2 cellular contexts compared by ENCODE assay signal in genomic region chr19:38523319-38523718, GRCh38.
TF ChIP-seq lines count a peak whose summit lies in the region.

No MANE protein-coding gene starts in this region.

TF ChIP-seq in HEK293, 187 proteins besides CTCF, POLR2A, EP300 and RAD21 (continues in another document):
- TF ChIP-seq, protein P1, sequence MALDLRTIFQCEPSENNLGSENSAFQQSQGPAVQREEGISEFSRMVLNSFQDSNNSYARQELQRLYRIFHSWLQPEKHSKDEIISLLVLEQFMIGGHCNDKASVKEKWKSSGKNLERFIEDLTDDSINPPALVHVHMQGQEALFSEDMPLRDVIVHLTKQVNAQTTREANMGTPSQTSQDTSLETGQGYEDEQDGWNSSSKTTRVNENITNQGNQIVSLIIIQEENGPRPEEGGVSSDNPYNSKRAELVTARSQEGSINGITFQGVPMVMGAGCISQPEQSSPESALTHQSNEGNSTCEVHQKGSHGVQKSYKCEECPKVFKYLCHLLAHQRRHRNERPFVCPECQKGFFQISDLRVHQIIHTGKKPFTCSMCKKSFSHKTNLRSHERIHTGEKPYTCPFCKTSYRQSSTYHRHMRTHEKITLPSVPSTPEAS (tag by site-specific recombination; IDR thresholded peaks at IDR 0.05) = no peak
- TF ChIP-seq ZBTB11 (tag by site-specific recombination; conservative IDR thresholded peaks at IDR 0.05; ENCODE audit: low read depth) = 0 out of 2 replicates have a peak, but pooled peaks have one; percentile 26
- no peak for TF ChIP-seq ZNF626 (tag by site-specific recombination; IDR thresholded peaks at IDR 0.05)
- TF ChIP-seq ZNF423 (tag by site-specific recombination; IDR thresholded peaks at IDR 0.05) = no peak
- TF ChIP-seq, protein P2, sequence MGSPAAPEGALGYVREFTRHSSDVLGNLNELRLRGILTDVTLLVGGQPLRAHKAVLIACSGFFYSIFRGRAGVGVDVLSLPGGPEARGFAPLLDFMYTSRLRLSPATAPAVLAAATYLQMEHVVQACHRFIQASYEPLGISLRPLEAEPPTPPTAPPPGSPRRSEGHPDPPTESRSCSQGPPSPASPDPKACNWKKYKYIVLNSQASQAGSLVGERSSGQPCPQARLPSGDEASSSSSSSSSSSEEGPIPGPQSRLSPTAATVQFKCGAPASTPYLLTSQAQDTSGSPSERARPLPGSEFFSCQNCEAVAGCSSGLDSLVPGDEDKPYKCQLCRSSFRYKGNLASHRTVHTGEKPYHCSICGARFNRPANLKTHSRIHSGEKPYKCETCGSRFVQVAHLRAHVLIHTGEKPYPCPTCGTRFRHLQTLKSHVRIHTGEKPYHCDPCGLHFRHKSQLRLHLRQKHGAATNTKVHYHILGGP (tag by site-specific recombination; IDR thresholded peaks at IDR 0.05) = peak; percentile 22; the same call in 1 of the 2 replicates
- TF ChIP-seq ZNF211 (tag by site-specific recombination; IDR thresholded peaks at IDR 0.05; ENCODE audit: low read depth) = peak; percentile 23; the same call in 1 of the 2 replicates
- no peak for TF ChIP-seq ZNF175 (tag by site-specific recombination; IDR thresholded peaks at IDR 0.05)
- 0 out of 2 replicates have a peak, but pooled peaks have one; percentile 31 for TF ChIP-seq ZBTB7A (tag by site-specific recombination; IDR thresholded peaks at IDR 0.05; ENCODE audit: low read depth)
- peak; percentile 79 for TF ChIP-seq ZNF311 (tag by site-specific recombination; IDR thresholded peaks at IDR 0.05; ENCODE audit: borderline replicate concordance)
- no peak for TF ChIP-seq ZFP37 (tag by site-specific recombination; IDR thresholded peaks at IDR 0.05)
- no peak for TF ChIP-seq ZNF558 (tag by site-specific recombination; IDR thresholded peaks at IDR 0.05)
- no peak for TF ChIP-seq KLF17 (tag by site-specific recombination; IDR thresholded peaks at IDR 0.05)
- no peak for TF ChIP-seq ZNF549 (tag by site-specific recombination; IDR thresholded peaks at IDR 0.05)
- TF ChIP-seq, protein P3, sequence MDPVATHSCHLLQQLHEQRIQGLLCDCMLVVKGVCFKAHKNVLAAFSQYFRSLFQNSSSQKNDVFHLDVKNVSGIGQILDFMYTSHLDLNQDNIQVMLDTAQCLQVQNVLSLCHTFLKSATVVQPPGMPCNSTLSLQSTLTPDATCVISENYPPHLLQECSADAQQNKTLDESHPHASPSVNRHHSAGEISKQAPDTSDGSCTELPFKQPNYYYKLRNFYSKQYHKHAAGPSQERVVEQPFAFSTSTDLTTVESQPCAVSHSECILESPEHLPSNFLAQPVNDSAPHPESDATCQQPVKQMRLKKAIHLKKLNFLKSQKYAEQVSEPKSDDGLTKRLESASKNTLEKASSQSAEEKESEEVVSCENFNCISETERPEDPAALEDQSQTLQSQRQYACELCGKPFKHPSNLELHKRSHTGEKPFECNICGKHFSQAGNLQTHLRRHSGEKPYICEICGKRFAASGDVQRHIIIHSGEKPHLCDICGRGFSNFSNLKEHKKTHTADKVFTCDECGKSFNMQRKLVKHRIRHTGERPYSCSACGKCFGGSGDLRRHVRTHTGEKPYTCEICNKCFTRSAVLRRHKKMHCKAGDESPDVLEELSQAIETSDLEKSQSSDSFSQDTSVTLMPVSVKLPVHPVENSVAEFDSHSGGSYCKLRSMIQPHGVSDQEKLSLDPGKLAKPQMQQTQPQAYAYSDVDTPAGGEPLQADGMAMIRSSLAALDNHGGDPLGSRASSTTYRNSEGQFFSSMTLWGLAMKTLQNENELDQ (tag by site-specific recombination; IDR thresholded peaks at IDR 0.05; ENCODE audit: low read depth) = no peak
- no peak for TF ChIP-seq GLI4 (tag by site-specific recombination; IDR thresholded peaks at IDR 0.05)
- TF ChIP-seq ZNF707 (tag by site-specific recombination; IDR thresholded peaks at IDR 0.05) = no peak
- peak; percentile 73; the same call in 1 of the 2 replicates for TF ChIP-seq ZNF785 (tag by site-specific recombination; IDR thresholded peaks at IDR 0.05)
- no peak for TF ChIP-seq ZBTB8A (tag by site-specific recombination; IDR thresholded peaks at IDR 0.05)
- peak; percentile 18; the same call in 1 of the 2 replicates for TF ChIP-seq EGR2 (tag by site-specific recombination; IDR thresholded peaks at IDR 0.05; ENCODE audit: low read depth)

TF ChIP-seq in K562, 482 proteins besides CTCF, POLR2A, EP300 and RAD21 (continued from another document):
- TF ChIP-seq ZNF609 (CRISPR knock-in tag; IDR thresholded peaks at IDR 0.05; ENCODE audit: borderline replicate concordance) (no peak), ZSCAN29 (IDR thresholded peaks at IDR 0.05) (no peak), NEUROD1 (IDR thresholded peaks at IDR 0.05; ENCODE audit: borderline replicate concordance, low read depth, low read length, partially characterized antibody) (no peak), GATAD2A (IDR thresholded peaks at IDR 0.05) (peak; percentile 32; the same call in 1 of the 2 replicates), HDAC6 (IDR thresholded peaks at IDR 0.05; ENCODE audit: low read depth, low read length) (no peak), KDM4B (IDR thresholded peaks at IDR 0.05; ENCODE audit: borderline replicate concordance in 2 of 2, low read depth in 1 of 2) (no peak), PKNOX1 (IDR thresholded peaks at IDR 0.05) (0 out of 2 replicates have a peak, but pooled peaks have one; percentile 35), PHB2 (IDR thresholded peaks at IDR 0.05; ENCODE audit: low read depth) (no peak), ZKSCAN3 (CRISPR knock-in tag; IDR thresholded peaks at IDR 0.05) (no peak), E2F3 (CRISPR knock-in tag; IDR thresholded peaks at IDR 0.05) (no peak), FOXK1 (CRISPR knock-in tag; IDR thresholded peaks at IDR 0.05; ENCODE audit: borderline replicate concordance) (no peak), MCM2 (IDR thresholded peaks at IDR 0.05; ENCODE audit: low read depth) (peak; percentile 73; the same call in 1 of the 2 replicates), GTF2E2 (tag; IDR thresholded peaks at IDR 0.05) (no peak), ZNF644 (tag; IDR thresholded peaks at IDR 0.05; ENCODE audit: low read depth) (no peak), DIDO1 (tag; IDR thresholded peaks at IDR 0.05; ENCODE audit: low read depth) (no peak), DNMT1 (IDR thresholded peaks at IDR 0.05) (no peak), ZNF23 (CRISPR knock-in tag; IDR thresholded peaks at IDR 0.05) (no peak), ZNF263 (CRISPR knock-in tag; IDR thresholded peaks at IDR 0.05; ENCODE audit: borderline replicate concordance) (peak; percentile 99)
- TF ChIP-seq, protein P4, sequence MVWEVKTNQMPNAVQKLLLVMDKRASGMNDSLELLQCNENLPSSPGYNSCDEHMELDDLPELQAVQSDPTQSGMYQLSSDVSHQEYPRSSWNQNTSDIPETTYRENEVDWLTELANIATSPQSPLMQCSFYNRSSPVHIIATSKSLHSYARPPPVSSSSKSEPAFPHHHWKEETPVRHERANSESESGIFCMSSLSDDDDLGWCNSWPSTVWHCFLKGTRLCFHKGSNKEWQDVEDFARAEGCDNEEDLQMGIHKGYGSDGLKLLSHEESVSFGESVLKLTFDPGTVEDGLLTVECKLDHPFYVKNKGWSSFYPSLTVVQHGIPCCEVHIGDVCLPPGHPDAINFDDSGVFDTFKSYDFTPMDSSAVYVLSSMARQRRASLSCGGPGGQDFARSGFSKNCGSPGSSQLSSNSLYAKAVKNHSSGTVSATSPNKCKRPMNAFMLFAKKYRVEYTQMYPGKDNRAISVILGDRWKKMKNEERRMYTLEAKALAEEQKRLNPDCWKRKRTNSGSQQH (CRISPR knock-in tag; IDR thresholded peaks at IDR 0.05) = 0 out of 2 replicates have a peak, but pooled peaks have one; percentile 43
- TF ChIP-seq, protein P5, sequence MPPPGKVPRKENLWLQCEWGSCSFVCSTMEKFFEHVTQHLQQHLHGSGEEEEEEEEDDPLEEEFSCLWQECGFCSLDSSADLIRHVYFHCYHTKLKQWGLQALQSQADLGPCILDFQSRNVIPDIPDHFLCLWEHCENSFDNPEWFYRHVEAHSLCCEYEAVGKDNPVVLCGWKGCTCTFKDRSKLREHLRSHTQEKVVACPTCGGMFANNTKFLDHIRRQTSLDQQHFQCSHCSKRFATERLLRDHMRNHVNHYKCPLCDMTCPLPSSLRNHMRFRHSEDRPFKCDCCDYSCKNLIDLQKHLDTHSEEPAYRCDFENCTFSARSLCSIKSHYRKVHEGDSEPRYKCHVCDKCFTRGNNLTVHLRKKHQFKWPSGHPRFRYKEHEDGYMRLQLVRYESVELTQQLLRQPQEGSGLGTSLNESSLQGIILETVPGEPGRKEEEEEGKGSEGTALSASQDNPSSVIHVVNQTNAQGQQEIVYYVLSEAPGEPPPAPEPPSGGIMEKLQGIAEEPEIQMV (tag; conservative IDR thresholded peaks at IDR 0.05; ENCODE audit: low read depth) = no peak
